Comparison of ENCODE assay signal across 8 cellular contexts in the genomic region with DNA sequence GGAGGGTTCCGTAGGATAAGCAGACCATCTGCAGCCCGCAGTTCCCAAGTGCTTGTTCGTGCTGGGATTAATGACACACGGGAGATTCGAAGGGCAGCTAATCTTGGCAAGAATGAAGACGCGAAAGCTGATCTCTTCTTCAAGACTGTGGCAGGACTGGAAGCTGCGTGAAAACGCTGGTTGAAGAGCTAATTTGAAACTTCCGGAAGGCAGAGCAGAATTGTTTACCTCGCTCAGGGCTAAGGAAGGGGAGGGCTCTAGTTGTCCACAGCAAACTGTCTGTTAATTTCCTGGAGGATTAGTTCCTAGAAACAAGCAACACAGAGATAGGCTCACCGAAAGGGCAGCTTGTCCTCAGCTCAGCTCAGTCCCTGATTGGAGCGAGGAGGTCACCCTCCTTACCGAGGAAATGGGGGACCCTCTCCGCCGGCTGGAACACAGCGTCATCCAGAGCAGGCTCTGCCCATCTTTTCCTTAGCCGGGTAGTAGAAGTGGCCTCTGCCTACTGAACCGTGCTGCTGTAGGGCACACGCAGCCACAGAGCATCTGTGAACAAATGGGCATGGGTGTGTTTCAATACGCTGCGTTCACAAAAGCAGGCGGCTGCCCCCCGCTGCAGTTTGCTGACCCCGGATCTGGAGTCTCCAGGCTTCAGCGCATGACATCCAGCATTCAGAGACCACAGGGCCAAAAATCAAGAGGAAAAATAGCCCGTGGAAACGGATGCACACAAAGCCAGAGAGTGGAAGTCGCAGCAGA. TPM values are rescaled to one million over a fixed set of nuclear protein-coding genes. Genes with fewer than 3 reads are reported as not detected.
DNase-seq lines count a peak whose midpoint lies in the region; ATAC-seq and TF ChIP-seq lines count a peak whose summit lies in the region.

No MANE protein-coding gene starts in this region.

- TF ChIP-seq EP300 in tibial nerve (IDR thresholded peaks at IDR 0.05) = peak in 1 of 2 donors; percentile 64

- H3K36me3 ChIP-seq in Peyer's patch (no peaks in the 10 kb centered on the region), lung (ENCODE audit: control insufficient read depth in 2 of 2, insufficient read depth in 2 of 2, low read length in 2 of 2) (no peaks in the 10 kb centered on the region), tibial nerve (no peaks in the 10 kb centered on the region)

- H3K4me3 ChIP-seq in Peyer's patch (peak overlapping the region; percentile 11 to 37 (median 28)), lung (no peak overlapping the region), tibial nerve (peak overlapping the region; percentile 0 to 38 (median 25))

- peak; percentile 40 for DNase-seq in stimulated activated CD4-positive, alpha-beta T cell treated with anti-CD3 and anti-CD28 coated beads, Interleukin-15, amount 100 ng/mL, for 24 hours
- no peak for DNase-seq in stimulated activated CD4-positive, alpha-beta T cell treated with anti-CD3 and anti-CD28 coated beads, Interleukin-4, amount 100 ng/mL, for 24 hours
- DNase-seq in Peyer's patch (peak; percentile 42 to 64 (median 53)), lung (ENCODE audit: low spot score) (no peak), tibial nerve (ENCODE audit: low spot score in 2 of 2) (no peak), GM13976 (ENCODE audit: low spot score) (no peak)

- WGBS in lung, 2 donors = 5 to 11% methylated on average over 29 of the region's 29 CpGs
- WGBS in tibial nerve, 2 donors = 3 to 4% methylated on average over 29 of the region's 29 CpGs

- in situ Hi-C loops in GM13976 (cut with MboI; ENCODE audit: low sequenced_read_pairs, unreplicated experiment) = no loop called here

- no peaks in the 10 kb centered on the region for H3K9me3 ChIP-seq in Peyer's patch
- no peaks in the 10 kb centered on the region for H3K9me3 ChIP-seq in lung (ENCODE audit: control insufficient read depth in 2 of 2, insufficient read depth in 1 of 2, low read length in 1 of 2)
- H3K9me3 ChIP-seq in tibial nerve = peaks cover 0 to 2% (median 0%) of the 10 kb centered on the region in 4 donors

- TF ChIP-seq CTCF in Peyer's patch (IDR thresholded peaks at IDR 0.05) (no peak), lung (IDR thresholded peaks at IDR 0.05; ENCODE audit: control extremely low read depth, extremely low read depth) (no peak), tibial nerve (IDR thresholded peaks at IDR 0.05) (peak in 1 of 5 experiments; percentile 19), GM13976 (IDR thresholded peaks at IDR 0.05; ENCODE audit: borderline replicate concordance, control extremely low read depth, extremely low read depth, insufficient read depth, missing control alignments) (no peak)

- H3K27ac ChIP-seq in Peyer's patch (peak overlapping the region; percentile 72 to 84 (median 77)), cingulate gyrus (ENCODE audit: low read depth, low read length) (peak overlapping the region; percentile 69), lung (ENCODE audit: low read depth in 1 of 2, low read length in 1 of 2) (peak overlapping the region; percentile 5 to 92), tibial nerve (peak overlapping the region; percentile 10 to 94 (median 78))

- H3K27me3 ChIP-seq in Peyer's patch (no peaks in the 10 kb centered on the region), lung (ENCODE audit: control insufficient read depth, insufficient read depth) (no peaks in the 10 kb centered on the region), tibial nerve (no peaks in the 10 kb centered on the region)

- no peak for TF ChIP-seq POLR2A in Peyer's patch (IDR thresholded peaks at IDR 0.05)
- no peak for TF ChIP-seq POLR2A in tibial nerve (IDR thresholded peaks at IDR 0.05)

- peaks cover 0 to 24% (median 2%) of the 10 kb centered on the region in 4 donors for H3K4me1 ChIP-seq in Peyer's patch
- H3K4me1 ChIP-seq in lung (ENCODE audit: control insufficient read depth in 2 of 2, insufficient read depth in 2 of 2, low read length in 2 of 2) = peaks cover 0 to 16% of the 10 kb centered on the region in 2 donors
- peaks cover 0 to 50% (median 18%) of the 10 kb centered on the region in 4 donors for H3K4me1 ChIP-seq in tibial nerve

- peak; percentile 35 for ATAC-seq in lung (ENCODE audit: insufficient read depth, low FRiP score)
- no peak for ATAC-seq in GM21526 (IDR thresholded peaks at IDR 0.05; ENCODE audit: low FRiP score, unreplicated experiment)

RNA-seq across cellular contexts. Expression of a gene that starts 16.7 kb away (rescaled TPM):
- total RNA-seq in Peyer's patch (10 to 100 TPM; 10.2 to 61.9 (median 17.6) TPM), lung (100 to 1,000 TPM in 1 of 2 donors, 10 to 100 TPM in 1; 94.3 to 141 TPM), tibial nerve (10 to 100 TPM; 49.5 to 81.2 (median 66.9) TPM)
- 10 to 100 TPM; 59.2 to 61.2 TPM for polyA plus RNA-seq in lung

RNA-seq across cellular contexts. Expression of a gene that starts 26.6 kb away (rescaled TPM):
- total RNA-seq in Peyer's patch = 10 to 100 TPM; 29.9 to 57.8 (median 37.1) TPM
- 10 to 100 TPM; 18.2 to 36.3 TPM for total RNA-seq in lung
- polyA plus RNA-seq in lung = 10 to 100 TPM; 31.5 to 32.9 TPM
- total RNA-seq in tibial nerve = 10 to 100 TPM; 30.6 to 46.3 (median 40.2) TPM

Comparison
In these comparisons a context has a peak if more than half of its experiments do, and no peak if none do; other contexts are left out.
1. DNase-seq: peak in stimulated activated CD4-positive, alpha-beta T cell treated with anti-CD3 and anti-CD28 coated beads, Interleukin-15, amount 100 ng/mL, for 24 hours (single experiment) and Peyer's patch (3 of 3); none in stimulated activated CD4-positive, alpha-beta T cell treated with anti-CD3 and anti-CD28 coated beads, Interleukin-4, amount 100 ng/mL, for 24 hours (single experiment), lung (single experiment), tibial nerve (0 of 2) and GM13976 (single experiment).
2. Peak in every context shown above with its lines, with median percentiles within 50 percentile points of each other: H3K27ac ChIP-seq.